Comparison of ENCODE assay signal across 34 cellular contexts in the genomic region with DNA sequence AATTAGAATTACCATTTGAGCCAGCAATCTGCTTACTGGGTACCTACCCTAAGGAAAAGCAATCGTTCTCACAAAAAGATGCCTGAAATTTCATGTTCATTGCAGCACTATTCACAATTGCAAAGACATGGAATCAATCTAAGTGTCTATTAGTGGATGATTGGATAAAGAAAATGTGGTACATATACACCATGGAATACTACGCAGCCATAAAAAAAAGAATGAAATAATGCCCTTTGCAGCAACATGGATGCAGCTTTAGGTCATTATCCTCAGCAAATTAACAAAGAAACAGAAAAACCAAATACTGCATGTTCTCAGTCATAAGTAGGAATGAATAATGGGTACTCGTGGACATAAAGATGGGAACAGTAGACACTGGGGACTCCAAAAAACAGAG.
"Had no signal": no experiment of that assay in that cellular context is flagged by ENCODE, and none has a peak within 500 bp of the region (broad histone marks: within the 10 kb centered on the region; RNA-seq: fewer than 3 reads in every experiment).

No MANE protein-coding gene starts in this region.

- H3K36me3 ChIP-seq: ascending aorta, cardiac muscle cell had no signal

- H3K27me3 Mint-ChIP-seq: activated B cell treated with CpG ODN at 0.5 μM for 24 hours; activated CD4-positive, alpha-beta memory T cell treated with anti-CD3 and anti-CD28 coated beads for 36 hours; activated CD8-positive, alpha-beta T cell treated with anti-CD3 and anti-CD28 coated beads for 36 hours; activated naive CD4-positive, alpha-beta T cell treated with anti-CD3 and anti-CD28 coated beads, Interleukin-2, amount 50 U/mL, for 24 hours; activated naive CD8-positive, alpha-beta T cell; activated naive CD8-positive, alpha-beta T cell treated with anti-CD3 and anti-CD28 coated beads, Interleukin-2, amount 50 U/mL, for 24 hours; activated T-cell treated with anti-CD3 and anti-CD28 coated beads, Interleukin-2, amount 50 U/mL, for 24 hours; central memory CD8-positive, alpha-beta T cell had no signal

- H3K9me3 Mint-ChIP-seq: activated naive CD4-positive, alpha-beta T cell treated with anti-CD3 and anti-CD28 coated beads, Interleukin-2, amount 10 ng/mL, durations not matched to agents 7 days and 5 days; central memory CD8-positive, alpha-beta T cell; T-helper 1 cell treated with Interleukin-12 subunit alpha and Interleukin-12 subunit beta and Interleukin-4 antibody, amounts not matched to agents 30 μg/mL and 1 μg/mL, for 36 hours; T-helper 2 cell treated with Interferon-gamma antibody and Interleukin-4, amounts not matched to agents 5 μg/mL and 100 μg/mL, for 36 hours had no signal

- H3K4me1 Mint-ChIP-seq: activated CD4-positive, alpha-beta T cell treated with anti-CD3 and anti-CD28 coated beads, Interleukin-2, amount 10 ng/mL, durations not matched to agents 24 days and 14 days; activated naive CD4-positive, alpha-beta T cell treated with anti-CD3 and anti-CD28 coated beads, Interleukin-2, amount 50 U/mL, for 24 hours; activated naive CD8-positive, alpha-beta T cell treated with anti-CD3 and anti-CD28 coated beads, Interleukin-2, amount 10 ng/mL, durations not matched to agents 7 days and 5 days; activated naive CD8-positive, alpha-beta T cell treated with anti-CD3 and anti-CD28 coated beads, Interleukin-2, amount 50 U/mL, for 24 hours; central memory CD8-positive, alpha-beta T cell had no signal

- H3K27ac ChIP-seq: ascending aorta, cardiac muscle cell, VCaP had no signal

- H3K4me1 ChIP-seq: ascending aorta had no signal

- H3K36me3 Mint-ChIP-seq: activated CD4-positive, alpha-beta memory T cell treated with anti-CD3 and anti-CD28 coated beads for 36 hours; activated naive CD4-positive, alpha-beta T cell treated with anti-CD3 and anti-CD28 coated beads, Interleukin-2, amount 10 ng/mL, durations not matched to agents 7 days and 5 days; activated naive CD8-positive, alpha-beta T cell; activated naive CD8-positive, alpha-beta T cell treated with anti-CD3 and anti-CD28 coated beads, Interleukin-2, amount 10 ng/mL, durations not matched to agents 7 days and 5 days; brain had no signal

- DNase-seq: activated B cell treated with CpG ODN at 0.5 μM for 24 hours; activated CD4-positive, alpha-beta memory T cell treated with anti-CD3 and anti-CD28 coated beads for 36 hours; activated CD4-positive, alpha-beta T cell treated with anti-CD3 and anti-CD28 coated beads for 4 hours; activated CD4-positive, alpha-beta T cell treated with anti-CD3 and anti-CD28 coated beads, Interleukin-2, amount 10 ng/mL, durations not matched to agents 24 days and 14 days; activated CD4-positive, alpha-beta T cell treated with anti-CD3 and anti-CD28 coated beads, Interleukin-2, amount 50 U/mL, for 1 hour; activated CD4-positive, alpha-beta T cell treated with anti-CD3 and anti-CD28 coated beads, Interleukin-2, amount 50 U/mL, for 4 hours; activated CD4-positive, CD25-positive, alpha-beta regulatory T cell treated with anti-CD3 and anti-CD28 coated beads, Interleukin-2, amount 50 U/mL, for 72 hours; activated CD8-positive, alpha-beta memory T cell treated with anti-CD3 and anti-CD28 coated beads, Interleukin-2, amount 50 U/mL, for 48 hours; activated CD8-positive, alpha-beta T cell treated with anti-CD3 and anti-CD28 coated beads for 36 hours; activated gamma-delta T cell; activated naive CD4-positive, alpha-beta T cell treated with anti-CD3 and anti-CD28 coated beads, Interleukin-2, amount 10 ng/mL, durations not matched to agents 7 days and 5 days; activated naive CD4-positive, alpha-beta T cell treated with Interleukin-2 at 50 U/mL for 16 hours; activated naive CD8-positive, alpha-beta T cell treated with anti-CD3 and anti-CD28 coated beads, Interleukin-2, amount 10 ng/mL, durations not matched to agents 7 days and 5 days; activated naive CD8-positive, alpha-beta T cell treated with anti-CD3 and anti-CD28 coated beads, Interleukin-2, amount 50 U/mL, for 24 hours; activated T-cell treated with anti-CD3 and anti-CD28 coated beads, Interleukin-2, amount 50 U/mL, for 24 hours; activated T-cell treated with anti-CD3 and anti-CD28 coated beads, Interleukin-2, amount 50 U/mL, for 48 hours; amygdala; anterior cingulate cortex; caudate nucleus; cerebellar nuclear complex; T-helper 1 cell; T-helper 2 cell; T-helper 9 cell had no signal

- H3K4me3 ChIP-seq: ascending aorta, cardiac muscle cell had no signal

- H3K27me3 ChIP-seq: ascending aorta, cardiac muscle cell had no signal

- FAIRE-seq: bronchial epithelial cell, TTC549 had no signal

- ATAC-seq: activated CD8-positive, alpha-beta T cell treated with anti-CD3 and anti-CD28 coated beads for 36 hours; activated naive CD8-positive, alpha-beta T cell treated with anti-CD3 and anti-CD28 coated beads, Interleukin-2, amount 50 U/mL, for 24 hours had no signal

- H3K27ac Mint-ChIP-seq: activated B cell treated with CpG ODN at 0.5 μM for 24 hours; activated CD4-positive, alpha-beta memory T cell treated with anti-CD3 and anti-CD28 coated beads for 36 hours; activated CD4-positive, alpha-beta T cell treated with anti-CD3 and anti-CD28 coated beads, Interleukin-2, amount 10 ng/mL, durations not matched to agents 24 days and 14 days; activated CD8-positive, alpha-beta T cell treated with anti-CD3 and anti-CD28 coated beads for 36 hours; activated naive CD4-positive, alpha-beta T cell treated with anti-CD3 and anti-CD28 coated beads, Interleukin-2, amount 10 ng/mL, durations not matched to agents 7 days and 5 days; activated naive CD4-positive, alpha-beta T cell treated with anti-CD3 and anti-CD28 coated beads, Interleukin-2, amount 50 U/mL, for 24 hours; activated naive CD8-positive, alpha-beta T cell; activated naive CD8-positive, alpha-beta T cell treated with anti-CD3 and anti-CD28 coated beads, Interleukin-2, amount 10 ng/mL, durations not matched to agents 7 days and 5 days; activated naive CD8-positive, alpha-beta T cell treated with anti-CD3 and anti-CD28 coated beads, Interleukin-2, amount 50 U/mL, for 24 hours; activated T-cell treated with anti-CD3 and anti-CD28 coated beads, Interleukin-2, amount 50 U/mL, for 24 hours; brain; T-helper 1 cell treated with Interleukin-12 subunit alpha and Interleukin-12 subunit beta and Interleukin-4 antibody, amounts not matched to agents 30 μg/mL and 1 μg/mL, for 36 hours; T-helper 2 cell treated with Interferon-gamma antibody and Interleukin-4, amounts not matched to agents 5 μg/mL and 100 μg/mL, for 36 hours had no signal

- H3K4me3 Mint-ChIP-seq: activated B cell treated with CpG ODN at 0.5 μM for 24 hours; activated CD4-positive, alpha-beta memory T cell treated with anti-CD3 and anti-CD28 coated beads for 36 hours; activated CD4-positive, alpha-beta T cell treated with anti-CD3 and anti-CD28 coated beads, Interleukin-2, amount 10 ng/mL, durations not matched to agents 24 days and 14 days; activated CD8-positive, alpha-beta T cell treated with anti-CD3 and anti-CD28 coated beads for 36 hours; activated naive CD4-positive, alpha-beta T cell treated with anti-CD3 and anti-CD28 coated beads, Interleukin-2, amount 10 ng/mL, durations not matched to agents 7 days and 5 days; activated naive CD4-positive, alpha-beta T cell treated with anti-CD3 and anti-CD28 coated beads, Interleukin-2, amount 50 U/mL, for 24 hours; activated naive CD8-positive, alpha-beta T cell; activated naive CD8-positive, alpha-beta T cell treated with anti-CD3 and anti-CD28 coated beads, Interleukin-2, amount 10 ng/mL, durations not matched to agents 7 days and 5 days; activated naive CD8-positive, alpha-beta T cell treated with anti-CD3 and anti-CD28 coated beads, Interleukin-2, amount 50 U/mL, for 24 hours; activated T-cell treated with anti-CD3 and anti-CD28 coated beads, Interleukin-2, amount 50 U/mL, for 24 hours; brain; central memory CD8-positive, alpha-beta T cell; T-helper 1 cell treated with Interleukin-12 subunit alpha and Interleukin-12 subunit beta and Interleukin-4 antibody, amounts not matched to agents 30 μg/mL and 1 μg/mL, for 36 hours; T-helper 2 cell treated with Interferon-gamma antibody and Interleukin-4, amounts not matched to agents 5 μg/mL and 100 μg/mL, for 36 hours had no signal

- H3K9me3 ChIP-seq: ascending aorta had no signal
